ENCODE assay signal across 1 cellular context in the genomic region with DNA sequence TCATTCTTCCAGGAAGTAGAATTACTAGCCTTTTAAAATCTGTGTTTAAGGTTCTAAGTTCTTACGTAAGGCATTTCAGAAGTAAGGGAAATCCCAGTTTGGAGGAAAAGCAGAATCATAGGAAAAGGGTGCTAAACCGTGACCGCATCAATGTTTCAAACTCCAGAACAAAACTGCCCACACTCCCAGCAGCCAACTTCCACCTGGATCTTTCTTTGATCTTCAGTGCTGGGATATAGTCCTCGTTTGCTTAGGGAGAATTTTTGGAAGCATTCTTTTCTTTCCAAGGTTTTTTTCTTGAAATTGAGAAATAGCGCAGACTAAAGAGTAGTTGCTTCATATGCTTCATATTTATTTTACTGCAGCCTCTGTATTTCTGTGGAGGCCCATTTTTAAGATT.
TF ChIP-seq lines count a peak whose summit lies in the region.

No MANE protein-coding gene starts in this region.

TF ChIP-seq in liver, 16 proteins besides CTCF, POLR2A, EP300 and RAD21 (continued from another document):
- TF ChIP-seq, protein P1, sequence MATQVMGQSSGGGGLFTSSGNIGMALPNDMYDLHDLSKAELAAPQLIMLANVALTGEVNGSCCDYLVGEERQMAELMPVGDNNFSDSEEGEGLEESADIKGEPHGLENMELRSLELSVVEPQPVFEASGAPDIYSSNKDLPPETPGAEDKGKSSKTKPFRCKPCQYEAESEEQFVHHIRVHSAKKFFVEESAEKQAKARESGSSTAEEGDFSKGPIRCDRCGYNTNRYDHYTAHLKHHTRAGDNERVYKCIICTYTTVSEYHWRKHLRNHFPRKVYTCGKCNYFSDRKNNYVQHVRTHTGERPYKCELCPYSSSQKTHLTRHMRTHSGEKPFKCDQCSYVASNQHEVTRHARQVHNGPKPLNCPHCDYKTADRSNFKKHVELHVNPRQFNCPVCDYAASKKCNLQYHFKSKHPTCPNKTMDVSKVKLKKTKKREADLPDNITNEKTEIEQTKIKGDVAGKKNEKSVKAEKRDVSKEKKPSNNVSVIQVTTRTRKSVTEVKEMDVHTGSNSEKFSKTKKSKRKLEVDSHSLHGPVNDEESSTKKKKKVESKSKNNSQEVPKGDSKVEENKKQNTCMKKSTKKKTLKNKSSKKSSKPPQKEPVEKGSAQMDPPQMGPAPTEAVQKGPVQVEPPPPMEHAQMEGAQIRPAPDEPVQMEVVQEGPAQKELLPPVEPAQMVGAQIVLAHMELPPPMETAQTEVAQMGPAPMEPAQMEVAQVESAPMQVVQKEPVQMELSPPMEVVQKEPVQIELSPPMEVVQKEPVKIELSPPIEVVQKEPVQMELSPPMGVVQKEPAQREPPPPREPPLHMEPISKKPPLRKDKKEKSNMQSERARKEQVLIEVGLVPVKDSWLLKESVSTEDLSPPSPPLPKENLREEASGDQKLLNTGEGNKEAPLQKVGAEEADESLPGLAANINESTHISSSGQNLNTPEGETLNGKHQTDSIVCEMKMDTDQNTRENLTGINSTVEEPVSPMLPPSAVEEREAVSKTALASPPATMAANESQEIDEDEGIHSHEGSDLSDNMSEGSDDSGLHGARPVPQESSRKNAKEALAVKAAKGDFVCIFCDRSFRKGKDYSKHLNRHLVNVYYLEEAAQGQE (IDR thresholded peaks at IDR 0.05), result peak; percentile 19
- TF ChIP-seq EGR1 (IDR thresholded peaks at IDR 0.05; ENCODE audit: low read depth in 2 of 2), result peak in 1 of 2 donors; percentile 8
- TF ChIP-seq FOXA2 (IDR thresholded peaks at IDR 0.05), result no peak
- peak in 1 of 2 donors; percentile 43 for TF ChIP-seq RXRA (IDR thresholded peaks at IDR 0.05)
- TF ChIP-seq, protein P2, sequence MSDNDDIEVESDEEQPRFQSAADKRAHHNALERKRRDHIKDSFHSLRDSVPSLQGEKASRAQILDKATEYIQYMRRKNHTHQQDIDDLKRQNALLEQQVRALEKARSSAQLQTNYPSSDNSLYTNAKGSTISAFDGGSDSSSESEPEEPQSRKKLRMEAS (IDR thresholded peaks at IDR 0.05), result no peak
- TF ChIP-seq TAF1 (conservative IDR thresholded peaks at IDR 0.05), result no peak
- TF ChIP-seq HNF4A (conservative IDR thresholded peaks at IDR 0.05), result peak in 1 of 2 donors; percentile 51
- peak in 1 of 2 donors; percentile 59 for TF ChIP-seq JUND (IDR thresholded peaks at IDR 0.05)
- TF ChIP-seq ATF3 (IDR thresholded peaks at IDR 0.05), result no peak
- TF ChIP-seq, protein P3, sequence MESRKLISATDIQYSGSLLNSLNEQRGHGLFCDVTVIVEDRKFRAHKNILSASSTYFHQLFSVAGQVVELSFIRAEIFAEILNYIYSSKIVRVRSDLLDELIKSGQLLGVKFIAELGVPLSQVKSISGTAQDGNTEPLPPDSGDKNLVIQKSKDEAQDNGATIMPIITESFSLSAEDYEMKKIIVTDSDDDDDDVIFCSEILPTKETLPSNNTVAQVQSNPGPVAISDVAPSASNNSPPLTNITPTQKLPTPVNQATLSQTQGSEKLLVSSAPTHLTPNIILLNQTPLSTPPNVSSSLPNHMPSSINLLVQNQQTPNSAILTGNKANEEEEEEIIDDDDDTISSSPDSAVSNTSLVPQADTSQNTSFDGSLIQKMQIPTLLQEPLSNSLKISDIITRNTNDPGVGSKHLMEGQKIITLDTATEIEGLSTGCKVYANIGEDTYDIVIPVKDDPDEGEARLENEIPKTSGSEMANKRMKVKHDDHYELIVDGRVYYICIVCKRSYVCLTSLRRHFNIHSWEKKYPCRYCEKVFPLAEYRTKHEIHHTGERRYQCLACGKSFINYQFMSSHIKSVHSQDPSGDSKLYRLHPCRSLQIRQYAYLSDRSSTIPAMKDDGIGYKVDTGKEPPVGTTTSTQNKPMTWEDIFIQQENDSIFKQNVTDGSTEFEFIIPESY (IDR thresholded peaks at IDR 0.05), result no peak
- TF ChIP-seq NR2F2 (IDR thresholded peaks at IDR 0.05), result no peak
